In the genomic region with DNA sequence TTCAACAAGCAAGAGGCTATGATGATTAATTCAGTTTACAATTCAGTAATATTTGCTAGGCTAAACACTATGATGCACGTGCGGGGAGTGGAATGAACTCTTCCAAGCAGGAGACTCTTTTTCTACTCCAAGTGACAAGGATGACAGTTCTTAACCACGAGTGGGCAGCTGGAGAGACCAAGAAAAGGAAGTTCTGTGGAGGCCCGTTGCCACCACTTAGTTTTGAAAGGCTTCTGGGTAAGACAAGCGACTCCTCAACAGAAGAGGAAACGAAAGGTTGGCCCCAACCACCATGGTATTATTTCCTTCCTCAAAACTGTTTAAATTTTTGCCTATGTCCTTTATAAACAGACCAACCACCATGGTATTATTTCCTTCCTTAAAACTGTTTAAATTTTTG, we compare ENCODE assay signal across 1 cellular context.
TF ChIP-seq lines count a peak whose summit lies in the region.

No MANE protein-coding gene starts in this region.

TF ChIP-seq in HepG2, 621 proteins besides CTCF, POLR2A, EP300 and RAD21:
- no peak for TF ChIP-seq ZNF274 (CRISPR knock-in tag; IDR thresholded peaks at IDR 0.05)
- no peak for TF ChIP-seq THYN1 (CRISPR knock-in tag; IDR thresholded peaks at IDR 0.05; ENCODE audit: borderline replicate concordance, low read depth)
- no peak for TF ChIP-seq ZMYM4 (CRISPR knock-in tag; IDR thresholded peaks at IDR 0.05)
- TF ChIP-seq, protein P1, sequence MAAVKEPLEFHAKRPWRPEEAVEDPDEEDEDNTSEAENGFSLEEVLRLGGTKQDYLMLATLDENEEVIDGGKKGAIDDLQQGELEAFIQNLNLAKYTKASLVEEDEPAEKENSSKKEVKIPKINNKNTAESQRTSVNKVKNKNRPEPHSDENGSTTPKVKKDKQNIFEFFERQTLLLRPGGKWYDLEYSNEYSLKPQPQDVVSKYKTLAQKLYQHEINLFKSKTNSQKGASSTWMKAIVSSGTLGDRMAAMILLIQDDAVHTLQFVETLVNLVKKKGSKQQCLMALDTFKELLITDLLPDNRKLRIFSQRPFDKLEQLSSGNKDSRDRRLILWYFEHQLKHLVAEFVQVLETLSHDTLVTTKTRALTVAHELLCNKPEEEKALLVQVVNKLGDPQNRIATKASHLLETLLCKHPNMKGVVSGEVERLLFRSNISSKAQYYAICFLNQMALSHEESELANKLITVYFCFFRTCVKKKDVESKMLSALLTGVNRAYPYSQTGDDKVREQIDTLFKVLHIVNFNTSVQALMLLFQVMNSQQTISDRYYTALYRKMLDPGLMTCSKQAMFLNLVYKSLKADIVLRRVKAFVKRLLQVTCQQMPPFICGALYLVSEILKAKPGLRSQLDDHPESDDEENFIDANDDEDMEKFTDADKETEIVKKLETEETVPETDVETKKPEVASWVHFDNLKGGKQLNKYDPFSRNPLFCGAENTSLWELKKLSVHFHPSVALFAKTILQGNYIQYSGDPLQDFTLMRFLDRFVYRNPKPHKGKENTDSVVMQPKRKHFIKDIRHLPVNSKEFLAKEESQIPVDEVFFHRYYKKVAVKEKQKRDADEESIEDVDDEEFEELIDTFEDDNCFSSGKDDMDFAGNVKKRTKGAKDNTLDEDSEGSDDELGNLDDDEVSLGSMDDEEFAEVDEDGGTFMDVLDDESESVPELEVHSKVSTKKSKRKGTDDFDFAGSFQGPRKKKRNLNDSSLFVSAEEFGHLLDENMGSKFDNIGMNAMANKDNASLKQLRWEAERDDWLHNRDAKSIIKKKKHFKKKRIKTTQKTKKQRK (IDR thresholded peaks at IDR 0.05; ENCODE audit: low read length) = no peak
- TF ChIP-seq JUND (CRISPR knock-in tag; IDR thresholded peaks at IDR 0.05) = no peak
- TF ChIP-seq MXI1 (IDR thresholded peaks at IDR 0.05; ENCODE audit: borderline replicate concordance, low read depth, low read length) = no peak
- TF ChIP-seq, protein P2, sequence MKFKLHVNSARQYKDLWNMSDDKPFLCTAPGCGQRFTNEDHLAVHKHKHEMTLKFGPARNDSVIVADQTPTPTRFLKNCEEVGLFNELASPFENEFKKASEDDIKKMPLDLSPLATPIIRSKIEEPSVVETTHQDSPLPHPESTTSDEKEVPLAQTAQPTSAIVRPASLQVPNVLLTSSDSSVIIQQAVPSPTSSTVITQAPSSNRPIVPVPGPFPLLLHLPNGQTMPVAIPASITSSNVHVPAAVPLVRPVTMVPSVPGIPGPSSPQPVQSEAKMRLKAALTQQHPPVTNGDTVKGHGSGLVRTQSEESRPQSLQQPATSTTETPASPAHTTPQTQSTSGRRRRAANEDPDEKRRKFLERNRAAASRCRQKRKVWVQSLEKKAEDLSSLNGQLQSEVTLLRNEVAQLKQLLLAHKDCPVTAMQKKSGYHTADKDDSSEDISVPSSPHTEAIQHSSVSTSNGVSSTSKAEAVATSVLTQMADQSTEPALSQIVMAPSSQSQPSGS (CRISPR knock-in tag; IDR thresholded peaks at IDR 0.05) = no peak
- no peak for TF ChIP-seq ZNF839 (CRISPR knock-in tag; IDR thresholded peaks at IDR 0.05; ENCODE audit: borderline replicate concordance)
- TF ChIP-seq RCOR2 (CRISPR knock-in tag; IDR thresholded peaks at IDR 0.05) = no peak
- no peak for TF ChIP-seq SALL2 (CRISPR knock-in tag; IDR thresholded peaks at IDR 0.05)
- TF ChIP-seq, protein P3, sequence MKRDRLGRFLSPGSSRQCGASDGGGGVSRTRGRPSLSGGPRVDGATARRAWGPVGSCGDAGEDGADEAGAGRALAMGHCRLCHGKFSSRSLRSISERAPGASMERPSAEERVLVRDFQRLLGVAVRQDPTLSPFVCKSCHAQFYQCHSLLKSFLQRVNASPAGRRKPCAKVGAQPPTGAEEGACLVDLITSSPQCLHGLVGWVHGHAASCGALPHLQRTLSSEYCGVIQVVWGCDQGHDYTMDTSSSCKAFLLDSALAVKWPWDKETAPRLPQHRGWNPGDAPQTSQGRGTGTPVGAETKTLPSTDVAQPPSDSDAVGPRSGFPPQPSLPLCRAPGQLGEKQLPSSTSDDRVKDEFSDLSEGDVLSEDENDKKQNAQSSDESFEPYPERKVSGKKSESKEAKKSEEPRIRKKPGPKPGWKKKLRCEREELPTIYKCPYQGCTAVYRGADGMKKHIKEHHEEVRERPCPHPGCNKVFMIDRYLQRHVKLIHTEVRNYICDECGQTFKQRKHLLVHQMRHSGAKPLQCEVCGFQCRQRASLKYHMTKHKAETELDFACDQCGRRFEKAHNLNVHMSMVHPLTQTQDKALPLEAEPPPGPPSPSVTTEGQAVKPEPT (CRISPR knock-in tag; IDR thresholded peaks at IDR 0.05; ENCODE audit: low read depth) = no peak
- TF ChIP-seq NCOR1 (IDR thresholded peaks at IDR 0.05; ENCODE audit: borderline replicate concordance, low read length) = no peak
- no peak for TF ChIP-seq ZFAT (CRISPR knock-in tag; conservative IDR thresholded peaks at IDR 0.05)
- TF ChIP-seq ZNF720 (CRISPR knock-in tag; IDR thresholded peaks at IDR 0.05) = no peak
- TF ChIP-seq ZNF235 (CRISPR knock-in tag; IDR thresholded peaks at IDR 0.05; ENCODE audit: borderline replicate concordance) = no peak
- TF ChIP-seq, protein P4, sequence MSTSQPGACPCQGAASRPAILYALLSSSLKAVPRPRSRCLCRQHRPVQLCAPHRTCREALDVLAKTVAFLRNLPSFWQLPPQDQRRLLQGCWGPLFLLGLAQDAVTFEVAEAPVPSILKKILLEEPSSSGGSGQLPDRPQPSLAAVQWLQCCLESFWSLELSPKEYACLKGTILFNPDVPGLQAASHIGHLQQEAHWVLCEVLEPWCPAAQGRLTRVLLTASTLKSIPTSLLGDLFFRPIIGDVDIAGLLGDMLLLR (CRISPR knock-in tag; IDR thresholded peaks at IDR 0.05) = no peak
- TF ChIP-seq RFXANK (CRISPR knock-in tag; IDR thresholded peaks at IDR 0.05) = no peak
- no peak for TF ChIP-seq CBX2 (IDR thresholded peaks at IDR 0.05; ENCODE audit: low read depth, low read length)
- TF ChIP-seq CBX2 (CRISPR knock-in tag; IDR thresholded peaks at IDR 0.05; ENCODE audit: low read depth) = no peak
- no peak for TF ChIP-seq DR1 (CRISPR knock-in tag; IDR thresholded peaks at IDR 0.05)
- TF ChIP-seq ZNF746 (CRISPR knock-in tag; IDR thresholded peaks at IDR 0.05) = no peak
